In genomic region chr19:6774821-6775707, GRCh38 we compare ENCODE assay signal across 13 cellular contexts. TPM values are rescaled to one million over a fixed set of nuclear protein-coding genes. Genes with fewer than 3 reads are reported as not detected.
DNase-seq lines count a peak whose midpoint lies in the region; ATAC-seq and TF ChIP-seq lines count a peak whose summit lies in the region.
"Had no signal": no experiment of that assay in that cellular context is flagged by ENCODE, and none has a peak within 500 bp of the region (broad histone marks: within the 10 kb centered on the region; RNA-seq: fewer than 3 reads in every experiment).

No MANE protein-coding gene starts in this region.

- ATAC-seq in HG03175 (IDR thresholded peaks at IDR 0.05; ENCODE audit: unreplicated experiment) (no peak), HG02571 (IDR thresholded peaks at IDR 0.05; ENCODE audit: unreplicated experiment) (no peak)
- ATAC-seq: WTC11 had no signal

- TF ChIP-seq CTCF in GM13977 (IDR thresholded peaks at IDR 0.05; ENCODE audit: extremely low read depth, insufficient read depth, missing control alignments), result no peak
- no peak for TF ChIP-seq CTCF in fibroblast of the aortic adventitia (IDR thresholded peaks at IDR 0.05; ENCODE audit: insufficient read depth, low read length)

- in situ Hi-C loops in GM13977 (cut with MboI; ENCODE audit: low pct_unique_long_range_greater_than_20kb, low sequenced_read_pairs, unreplicated experiment), result no loop called here

- H3K4me3 ChIP-seq in fibroblast of the aortic adventitia (ENCODE audit: low read depth, low read length), result no peak overlapping the region
- H3K4me3 ChIP-seq: pancreas had no signal

- peak; percentile 20 for DNase-seq in NCI-H2171 treated with DMSO at 0.1 percent for 48 hours (lab: John Stamatoyannopoulos, UW)
- DNase-seq in NCI-H2171 (lab: John Stamatoyannopoulos, UW), result no peak
- peak; percentile 9 for DNase-seq in GM13977 (ENCODE audit: low spot score)
- DNase-seq in SKM-1 treated with dmso at 0.1 percent for 144 hours (lab: John Stamatoyannopoulos, UW; ENCODE audit: unreplicated experiment), result peak; percentile 67
- DNase-seq in fibroblast of the aortic adventitia (ENCODE audit: low read depth), result peak; percentile 10
- DNase-seq in NCI-H2107 (lab: John Stamatoyannopoulos, UW), result no peak
- DNase-seq: erythroblast, kidney glomerular epithelial cell, pancreas, trophoblast cell had no signal

RNA-seq across cellular contexts. Expression of gene VAV1, which starts 2.6 kb away (rescaled TPM):
- not detected in 2 replicates for total RNA-seq in fibroblast of the aortic adventitia (ENCODE audit: low replicate concordance)

RNA-seq across cellular contexts. Expression of gene SH2D3A, which starts 7.8 kb away (rescaled TPM):
- total RNA-seq in fibroblast of the aortic adventitia (ENCODE audit: low replicate concordance), result not detected in 2 replicates

RNA-seq across cellular contexts. Expression of gene TRIP10, which starts 35.6 kb away (rescaled TPM):
- total RNA-seq in fibroblast of the aortic adventitia (ENCODE audit: low replicate concordance), result 33.3 and 44.9 TPM in 2 replicates

RNA-seq across cellular contexts. Expression of gene GPR108, which starts 37.7 kb away (rescaled TPM):
- 32.5 and 33.4 TPM in 2 replicates for total RNA-seq in fibroblast of the aortic adventitia (ENCODE audit: low replicate concordance)

RNA-seq across cellular contexts. Expression of gene C3, which starts 54.6 kb away (rescaled TPM):
- total RNA-seq in fibroblast of the aortic adventitia (ENCODE audit: low replicate concordance), result 93.5 and 1,485 TPM in 2 replicates

Comparison
In these comparisons a context has a peak if more than half of its experiments do, and no peak if none do; other contexts are left out.
1. DNase-seq: peak in NCI-H2171 treated with DMSO at 0.1 percent for 48 hours (single experiment), GM13977 (single experiment), SKM-1 treated with dmso at 0.1 percent for 144 hours (single experiment) and fibroblast of the aortic adventitia (single experiment); none in NCI-H2171 (single experiment) and NCI-H2107 (single experiment).